ENCODE assay signal across 19 cellular contexts in genomic region chr20:59936409-59936808, GRCh38. TPM values are rescaled to one million over a fixed set of nuclear protein-coding genes. Genes with fewer than 3 reads are reported as not detected.
DNase-seq lines count a peak whose midpoint lies in the region; ATAC-seq and TF ChIP-seq lines count a peak whose summit lies in the region.
"Had no signal": no experiment of that assay in that cellular context is flagged by ENCODE, and none has a peak within 500 bp of the region (broad histone marks: within the 10 kb centered on the region; RNA-seq: fewer than 3 reads in every experiment).

No MANE protein-coding gene starts in this region.

- H3K4me1 ChIP-seq in heart right ventricle (peaks cover 3 to 60% (median 48%) of the 10 kb centered on the region in 9 donors), OCI-LY7 (ENCODE audit: insufficient read depth, low read length, poor library complexity, severe bottlenecking) (peaks cover 20% of the 10 kb centered on the region), gastrocnemius medialis (peaks cover 37 to 42% of the 10 kb centered on the region in 2 donors)

- POLR2A ChIA-PET in OCI-LY7 (lab: Charles Lee): interaction anchor here (1.0 kb wide), 1 partner anchor 9 kb away, joined by 3 read pairs; no protein-coding TSS in a partner anchor

- no peaks in the 10 kb centered on the region for H3K9me3 ChIP-seq in heart right ventricle
- no peaks in the 10 kb centered on the region for H3K9me3 ChIP-seq in OCI-LY7 (ENCODE audit: low read length)
- no peaks in the 10 kb centered on the region for H3K9me3 ChIP-seq in gastrocnemius medialis
- H3K9me3 ChIP-seq: Peyer's patch, SJSA1 had no signal

- H3K36me3 ChIP-seq in heart right ventricle: peaks cover 0 to 6% (median 0%) of the 10 kb centered on the region in 9 donors
- no peaks in the 10 kb centered on the region for H3K36me3 ChIP-seq in OCI-LY7 (ENCODE audit: insufficient read depth, low read length)
- no peaks in the 10 kb centered on the region for H3K36me3 ChIP-seq in gastrocnemius medialis
- H3K36me3 ChIP-seq: Peyer's patch had no signal

- no peak for DNase-seq in heart right ventricle
- DNase-seq in Right ventricle myocardium inferior (ENCODE audit: missing footprints): no peak
- no peak for DNase-seq in OCI-LY7 (ENCODE audit: low spot score)
- DNase-seq in gastrocnemius medialis: no peak
- no peak for DNase-seq in amygdala (lab: John Stamatoyannopoulos, UW)
- DNase-seq: 8988T, C1 segment of cervical spinal cord, GOT3, HCEC 1CT, IMR-90, NCI-H1105 treated with DMSO at 0.1 percent for 48 hours, NCI-H2029 treated with DMSO at 0.1 percent for 48 hours, NCI-H2171, NCI-H524 treated with DMSO at 0.1 percent for 48 hours, Peyer's patch had no signal

- peaks cover 46% of the 10 kb centered on the region for H3K4me1 Mint-ChIP-seq in brain

- no peak overlapping the region for H2AFZ ChIP-seq in OCI-LY7 (ENCODE audit: low read length)

- H3K79me2 ChIP-seq in OCI-LY7 (ENCODE audit: insufficient read depth, low read depth, low read length): peaks cover 7% of the 10 kb centered on the region

- peak overlapping the region in 4 of 5 experiments; percentile 23 to 62 (median 41) for H3K4me3 Mint-ChIP-seq in brain

- H3K27me3 ChIP-seq in heart right ventricle (no peaks in the 10 kb centered on the region), gastrocnemius medialis (no peaks in the 10 kb centered on the region)
- H3K27me3 ChIP-seq: Peyer's patch, SJSA1 had no signal

- TF ChIP-seq CTCF in heart right ventricle (IDR thresholded peaks at IDR 0.05): no peak
- TF ChIP-seq CTCF in OCI-LY7 (conservative IDR thresholded peaks at IDR 0.05; ENCODE audit: low read length): no peak
- TF ChIP-seq CTCF in brain (conservative IDR thresholded peaks at IDR 0.05): no peak
- TF ChIP-seq CTCF in gastrocnemius medialis (IDR thresholded peaks at IDR 0.05 in 4 of 5, conservative IDR thresholded peaks at IDR 0.05 in 1 of 5): no peak

- intact Hi-C loops in heart right ventricle (cut with DNase I) (loop anchor here in 1 of 10 donors (10.0 kb wide), 1 partner anchor 152 kb away; no protein-coding TSS in a partner anchor), Right ventricle myocardium inferior (cut with DNase I) (loop anchor here (10.0 kb wide), 1 partner anchor 152 kb away; no protein-coding TSS in a partner anchor), OCI-LY7 (cut with micrococcal nuclease; ENCODE audit: unreplicated experiment) (no loop called here), gastrocnemius medialis (cut with DNase I; ENCODE audit: low total_unique reads) (no loop called here)

- H3K27ac ChIP-seq in heart right ventricle (peak overlapping the region in 6 of 10 donors; percentile 72 to 99 (median 96)), OCI-LY7 (ENCODE audit: low read depth, low read length, poor library complexity, severe bottlenecking) (no peak overlapping the region), gastrocnemius medialis (peak overlapping the region; percentile 91 to 99 (median 93))
- H3K27ac ChIP-seq: Peyer's patch, SJSA1 had no signal

- peak overlapping the region in 2 of 5 experiments; percentile 9 to 67 for H3K27ac Mint-ChIP-seq in brain

- WGBS in heart right ventricle, 2 donors: 33 to 47% methylated on average over 4 of the region's 4 CpGs

- no peak for ATAC-seq in heart right ventricle
- no peak for ATAC-seq in Right ventricle myocardium inferior
- no peak for ATAC-seq in gastrocnemius medialis
- no peak for ATAC-seq in HG03175 (IDR thresholded peaks at IDR 0.05; ENCODE audit: unreplicated experiment)
- no peak for ATAC-seq in HG03159 (IDR thresholded peaks at IDR 0.05; ENCODE audit: unreplicated experiment)

- H3K4me3 ChIP-seq in heart right ventricle: peak overlapping the region in 4 of 10 donors; percentile 74 to 86 (median 80)
- no peak overlapping the region for H3K4me3 ChIP-seq in OCI-LY7 (ENCODE audit: low read depth, low read length, poor library complexity, severe bottlenecking)
- H3K4me3 ChIP-seq in gastrocnemius medialis: peak overlapping the region in 1 of 4 donors; percentile 30
- H3K4me3 ChIP-seq: Peyer's patch, SJSA1 had no signal

- no peaks in the 10 kb centered on the region for H3K36me3 Mint-ChIP-seq in brain

- H4K20me1 ChIP-seq in OCI-LY7 (ENCODE audit: insufficient read depth, low read length): no peaks in the 10 kb centered on the region; the same call in 1 of the 2 replicates

- H3K9me3 Mint-ChIP-seq in brain: peaks cover 0 to 2% (median 0%) of the 10 kb centered on the region in 5 experiments

- in situ Hi-C loops in gastrocnemius medialis (cut with MboI; ENCODE audit: low sequenced_read_pairs in 4 of 4): no loop called here

- 0 out of 2 replicates have a peak overlapping the region, but pooled peaks have one; percentile 1 for H3K4me2 ChIP-seq in OCI-LY7 (ENCODE audit: low read length)

- H3K27me3 Mint-ChIP-seq in brain: peaks cover 4% of the 10 kb centered on the region

- CTCF ChIA-PET in OCI-LY7 (lab: Charles Lee; ENCODE audit: unreplicated experiment): no interaction called here

- no TSS peak for BruUV-seq in OCI-LY7 (replicated peaks; lab: Mats Ljungman, UMichigan)

- TF ChIP-seq POLR2A in gastrocnemius medialis (IDR thresholded peaks at IDR 0.05): no peak

- no peaks in the 10 kb centered on the region for H3K9me2 ChIP-seq in OCI-LY7 (ENCODE audit: insufficient read depth, low read length)

RNA-seq across cellular contexts. Expression of gene SYCP2, which starts 3.0 kb away (rescaled TPM):
- 1 to 10 TPM in 4 of 10 donors, under 1 TPM in 6; 0.45 to 2.5 (median 0.93) TPM for total RNA-seq in heart right ventricle
- polyA plus RNA-seq in heart right ventricle: 1 to 10 TPM in 1 of 2 donors, under 1 TPM in 1; 0.75 to 7.5 TPM
- total RNA-seq in Right ventricle myocardium inferior: 1.4 TPM
- 0.36 and 0.38 TPM in 2 replicates for total RNA-seq in OCI-LY7 (2014; rRNA removed; shearing (Covaris generic))
- 0.19 and 0.22 TPM in 2 replicates for total RNA-seq in OCI-LY7 (2022)
- 0.22 TPM for polyA plus RNA-seq in brain (ENCODE audit: insufficient read depth, low read depth, low replicate concordance)
- under 1 TPM; 0.10 to 0.78 (median 0.39) TPM for total RNA-seq in gastrocnemius medialis

RNA-seq across cellular contexts. Expression of gene PPP1R3D, which starts 3.7 kb away (rescaled TPM):
- total RNA-seq in heart right ventricle (10 to 100 TPM in 6 of 10 donors, 1 to 10 TPM in 4; 7.6 to 14.3 (median 10.1) TPM), Right ventricle myocardium inferior (13.2 TPM), OCI-LY7 (2022) (4.9 and 5.1 TPM in 2 replicates), gastrocnemius medialis (10 to 100 TPM in 2 of 4 donors, 1 to 10 TPM in 2; 4.1 to 12.0 (median 10.8) TPM)
- polyA plus RNA-seq in heart right ventricle (1 to 10 TPM; 4.0 to 6.1 TPM), brain (ENCODE audit: insufficient read depth, low read depth, low replicate concordance) (8.9 TPM)
- total RNA-seq in OCI-LY7 (2014; rRNA removed; shearing (Covaris generic)): 3.2 and 4.5 TPM in 2 replicates

RNA-seq across cellular contexts. Expression of gene FAM217B, which starts 3.8 kb away (rescaled TPM):
- total RNA-seq in heart right ventricle (10 to 100 TPM; 16.6 to 38.3 (median 28.0) TPM), Right ventricle myocardium inferior (40.5 TPM), OCI-LY7 (2022) (26.2 and 28.3 TPM in 2 replicates), gastrocnemius medialis (1 to 10 TPM; 2.8 to 6.9 (median 6.4) TPM)
- polyA plus RNA-seq in heart right ventricle (1 to 10 TPM; 2.4 to 8.3 TPM), brain (ENCODE audit: insufficient read depth, low read depth, low replicate concordance) (8.3 TPM)
- total RNA-seq in OCI-LY7 (2014; rRNA removed; shearing (Covaris generic)): 16.1 and 18.0 TPM in 2 replicates

RNA-seq across cellular contexts. Expression of gene CDH26, which starts 21.8 kb away (rescaled TPM):
- 1 to 10 TPM in 3 of 10 donors, under 1 TPM in 7; 0.34 to 2.0 (median 0.89) TPM for total RNA-seq in heart right ventricle
- polyA plus RNA-seq in heart right ventricle: 1 to 10 TPM in 1 of 2 donors, under 1 TPM in 1; 0.45 to 2.4 TPM
- 2.3 TPM for total RNA-seq in Right ventricle myocardium inferior
- total RNA-seq in OCI-LY7 (2014; rRNA removed; shearing (Covaris generic)): 0.19 TPM in 1 of 2 replicates, not detected in the other
- 0.26 and 0.36 TPM in 2 replicates for total RNA-seq in OCI-LY7 (2022)
- polyA plus RNA-seq in brain (ENCODE audit: insufficient read depth, low read depth, low replicate concordance): 0.41 TPM
- total RNA-seq in gastrocnemius medialis: under 1 TPM in 3 of 4 donors, not detected in 1; 0.27 to 0.41 (median 0.29) TPM
- total RNA-seq: IMR-90, SJSA1 had no signal
- polyA plus RNA-seq: IMR-90 had no signal
